21 cellular contexts compared by ENCODE assay signal in genomic region chr17:42844761-42845555, GRCh38. TPM values are rescaled to one million over a fixed set of nuclear protein-coding genes. Genes with fewer than 3 reads are reported as not detected.
DNase-seq lines count a peak whose midpoint lies in the region; ATAC-seq and TF ChIP-seq lines count a peak whose summit lies in the region.
"Had no signal": no experiment of that assay in that cellular context is flagged by ENCODE, and none has a peak within 500 bp of the region (broad histone marks: within the 10 kb centered on the region; RNA-seq: fewer than 3 reads in every experiment).

No MANE protein-coding gene starts in this region.

- no peak for ATAC-seq in activated naive CD4-positive, alpha-beta T cell treated with anti-CD3 and anti-CD28 coated beads, Interleukin-2, amount 50 U/mL, for 72 hours
- ATAC-seq in upper lobe of right lung (no peak), GM21737 (IDR thresholded peaks at IDR 0.05; ENCODE audit: unreplicated experiment) (no peak), HG03108 (IDR thresholded peaks at IDR 0.05; ENCODE audit: unreplicated experiment) (no peak)
- no peak for ATAC-seq in activated T-cell treated with anti-CD3 and anti-CD28 coated beads, Interleukin-2, amount 50 U/mL, for 4 hours
- ATAC-seq: PC-3 had no signal

- H3K4me1 ChIP-seq in osteoblast (ENCODE audit: insufficient read depth, low read length), result peaks cover 16% of the 10 kb centered on the region
- H3K4me1 ChIP-seq in upper lobe of right lung, result peaks cover 26% of the 10 kb centered on the region
- H3K4me1 ChIP-seq: BE2C, Caco-2 had no signal

- peak in 1 of 2 donors; percentile 54 for DNase-seq in activated naive CD4-positive, alpha-beta T cell treated with anti-CD3 and anti-CD28 coated beads, Interleukin-2, amount 50 U/mL, for 72 hours (ENCODE audit: low spot score in 2 of 2)
- no peak for DNase-seq in activated naive CD4-positive, alpha-beta T cell (lab: John Stamatoyannopoulos, UW)
- DNase-seq in coronary artery (ENCODE audit: low spot score) (peak; percentile 70), osteoblast (ENCODE audit: insufficient read length, low spot score, missing footprints) (peak; percentile 32), upper lobe of right lung (no peak)
- DNase-seq in activated T-cell treated with anti-CD3 and anti-CD28 coated beads, Interleukin-2, amount 50 U/mL, for 4 hours, result no peak
- DNase-seq: BE2C; CD4-positive, alpha-beta T cell; DMS153; GDM1; NCI-H1436; NCI-H1930; NCI-H524 treated with DMSO at 0.1 percent for 48 hours; RPMI8226; SIG-M5 had no signal

- peak overlapping the region in 1 of 2 donors; percentile 49 for H3K27ac ChIP-seq in coronary artery
- H3K27ac ChIP-seq in osteoblast (ENCODE audit: low read depth, low read length), result no peak overlapping the region
- H3K27ac ChIP-seq in upper lobe of right lung, result peak overlapping the region; percentile 27

- intact Hi-C loops in upper lobe of right lung (cut with DNase I), result loop anchor here (5.0 kb wide), 1 partner anchor 92 kb away; no protein-coding TSS in a partner anchor

- H3K79me2 ChIP-seq in osteoblast (ENCODE audit: insufficient read depth, low read length), result no peaks in the 10 kb centered on the region

- H2AFZ ChIP-seq in osteoblast (ENCODE audit: low read length), result no peak overlapping the region

- H3K4me2 ChIP-seq in osteoblast (ENCODE audit: insufficient read depth, low read length), result no peak overlapping the region

- H3K4me1 Mint-ChIP-seq in activated T-cell treated with anti-CD3 and anti-CD28 coated beads, Interleukin-2, amount 50 U/mL, for 4 hours (ENCODE audit: low read depth), result peaks cover 11% of the 10 kb centered on the region

- H4K20me1 ChIP-seq in osteoblast (ENCODE audit: insufficient read depth, low read length), result peaks cover 29% of the 10 kb centered on the region

- H3K4me3 ChIP-seq in coronary artery, result no peak overlapping the region
- H3K4me3 ChIP-seq in osteoblast (ENCODE audit: insufficient read depth, low read length), result no peak overlapping the region
- H3K4me3 ChIP-seq in upper lobe of right lung, result no peak overlapping the region

- H3K36me3 ChIP-seq in osteoblast (ENCODE audit: insufficient read depth, low read length), result peaks cover 43% of the 10 kb centered on the region
- H3K36me3 ChIP-seq in upper lobe of right lung, result peaks cover 58% of the 10 kb centered on the region

- TF ChIP-seq CTCF in coronary artery (IDR thresholded peaks at IDR 0.05) (no peak), osteoblast (IDR thresholded peaks at IDR 0.05; ENCODE audit: extremely low read depth, low read depth, low read length) (no peak), upper lobe of right lung (IDR thresholded peaks at IDR 0.05) (no peak)

- no peaks in the 10 kb centered on the region for H3K9me3 Mint-ChIP-seq in activated naive CD4-positive, alpha-beta T cell treated with anti-CD3 and anti-CD28 coated beads, Interleukin-2, amount 50 U/mL, for 72 hours
- no peaks in the 10 kb centered on the region for H3K9me3 Mint-ChIP-seq in activated T-cell treated with anti-CD3 and anti-CD28 coated beads, Interleukin-2, amount 50 U/mL, for 4 hours
- H3K9me3 Mint-ChIP-seq: CD4-positive, alpha-beta T cell had no signal

- no peaks in the 10 kb centered on the region for H3K27me3 Mint-ChIP-seq in activated T-cell treated with anti-CD3 and anti-CD28 coated beads, Interleukin-2, amount 50 U/mL, for 4 hours (ENCODE audit: low read depth)
- H3K27me3 Mint-ChIP-seq: CD4-positive, alpha-beta T cell had no signal

- H3K27ac Mint-ChIP-seq in activated naive CD4-positive, alpha-beta T cell treated with anti-CD3 and anti-CD28 coated beads, Interleukin-2, amount 50 U/mL, for 72 hours, result peak overlapping the region; percentile 24 to 69

- H3K27me3 ChIP-seq in osteoblast (ENCODE audit: insufficient read depth, low read length) (peaks cover 14% of the 10 kb centered on the region), upper lobe of right lung (no peaks in the 10 kb centered on the region)
- H3K27me3 ChIP-seq: BE2C had no signal

- no peak overlapping the region for H3K4me3 Mint-ChIP-seq in activated T-cell treated with anti-CD3 and anti-CD28 coated beads, Interleukin-2, amount 50 U/mL, for 4 hours
- H3K4me3 Mint-ChIP-seq: CD4-positive, alpha-beta T cell had no signal

- H3K9me3 ChIP-seq in osteoblast (ENCODE audit: low read depth, low read length) (no peaks in the 10 kb centered on the region), upper lobe of right lung (no peaks in the 10 kb centered on the region)
- H3K9me3 ChIP-seq: BE2C, Caco-2 had no signal

- H3K36me3 Mint-ChIP-seq in activated naive CD4-positive, alpha-beta T cell treated with anti-CD3 and anti-CD28 coated beads, Interleukin-2, amount 50 U/mL, for 72 hours, result peaks cover 0 to 18% of the 10 kb centered on the region in 2 donors
- H3K36me3 Mint-ChIP-seq in activated T-cell treated with anti-CD3 and anti-CD28 coated beads, Interleukin-2, amount 50 U/mL, for 4 hours (ENCODE audit: insufficient read depth), result peaks cover 25% of the 10 kb centered on the region

RNA-seq across cellular contexts. Expression of gene AOC2, which starts 0.6 kb away (rescaled TPM):
- total RNA-seq in activated naive CD4-positive, alpha-beta T cell treated with anti-CD3 and anti-CD28 coated beads, Interleukin-2, amount 50 U/mL, for 72 hours, result 1 to 10 TPM; 3.6 to 6.1 TPM
- 0.72 and 0.88 TPM in 2 replicates for total RNA-seq in osteoblast
- 2.0 TPM for total RNA-seq in upper lobe of right lung
- total RNA-seq in activated T-cell treated with anti-CD3 and anti-CD28 coated beads, Interleukin-2, amount 50 U/mL, for 4 hours, result 1 to 10 TPM; 2.7 to 4.1 (median 3.7) TPM
- total RNA-seq: A172, M059J had no signal

RNA-seq across cellular contexts. Expression of gene AOC3, which starts 6.0 kb away (rescaled TPM):
- total RNA-seq in activated naive CD4-positive, alpha-beta T cell treated with anti-CD3 and anti-CD28 coated beads, Interleukin-2, amount 50 U/mL, for 72 hours, result 1 to 10 TPM; 3.0 to 5.0 TPM
- total RNA-seq in osteoblast (under 0.01 TPM in 1 of 2 replicates, not detected in the other), upper lobe of right lung (235 TPM)
- total RNA-seq in activated T-cell treated with anti-CD3 and anti-CD28 coated beads, Interleukin-2, amount 50 U/mL, for 4 hours, result 1 to 10 TPM; 2.1 to 2.6 (median 2.2) TPM

RNA-seq across cellular contexts. Expression of gene PSME3, which starts 11.8 kb away (rescaled TPM):
- 10 to 100 TPM; 79.1 to 95.5 TPM for total RNA-seq in activated naive CD4-positive, alpha-beta T cell treated with anti-CD3 and anti-CD28 coated beads, Interleukin-2, amount 50 U/mL, for 72 hours
- 79.9 and 81.1 TPM in 2 replicates for total RNA-seq in osteoblast
- total RNA-seq in upper lobe of right lung, result 89.4 TPM
- total RNA-seq in activated T-cell treated with anti-CD3 and anti-CD28 coated beads, Interleukin-2, amount 50 U/mL, for 4 hours, result 100 to 1,000 TPM; 361 to 401 (median 376) TPM

RNA-seq across cellular contexts. Expression of gene BECN1, which starts 20.9 kb away (rescaled TPM):
- total RNA-seq in activated naive CD4-positive, alpha-beta T cell treated with anti-CD3 and anti-CD28 coated beads, Interleukin-2, amount 50 U/mL, for 72 hours, result 10 to 100 TPM; 84.5 to 86.1 TPM
- 94.8 and 104 TPM in 2 replicates for total RNA-seq in osteoblast
- total RNA-seq in upper lobe of right lung, result 66.7 TPM
- 100 to 1,000 TPM; 101 to 121 (median 112) TPM for total RNA-seq in activated T-cell treated with anti-CD3 and anti-CD28 coated beads, Interleukin-2, amount 50 U/mL, for 4 hours

RNA-seq across cellular contexts. Expression of gene CNTD1, which starts 46.3 kb away (rescaled TPM):
- under 1 TPM in 1 of 2 donors, not detected in 1; 0.43 TPM for total RNA-seq in activated naive CD4-positive, alpha-beta T cell treated with anti-CD3 and anti-CD28 coated beads, Interleukin-2, amount 50 U/mL, for 72 hours
- total RNA-seq in osteoblast (0.88 TPM in 1 of 2 replicates, not detected in the other), upper lobe of right lung (0.14 TPM)
- total RNA-seq in activated T-cell treated with anti-CD3 and anti-CD28 coated beads, Interleukin-2, amount 50 U/mL, for 4 hours, result not detected
- total RNA-seq: CD4-positive, alpha-beta T cell; PC-3 had no signal

Comparison
In these comparisons a context has a peak if more than half of its experiments do, and no peak if none do; other contexts are left out.
1. DNase-seq: peak in coronary artery (single experiment) and osteoblast (single experiment); none in activated naive CD4-positive, alpha-beta T cell (0 of 4), upper lobe of right lung (single experiment) and activated T-cell treated with anti-CD3 and anti-CD28 coated beads, Interleukin-2, amount 50 U/mL, for 4 hours (single experiment).
2. RNA of gene AOC3, which starts 6.0 kb away (total RNA-seq): 235 TPM in upper lobe of right lung (single experiment); 3.0 to 5.0 TPM in activated naive CD4-positive, alpha-beta T cell treated with anti-CD3 and anti-CD28 coated beads, Interleukin-2, amount 50 U/mL, for 72 hours, 2.1 to 2.6 TPM in activated T-cell treated with anti-CD3 and anti-CD28 coated beads, Interleukin-2, amount 50 U/mL, for 4 hours and under 0.01 TPM in osteoblast; every median in the first group is over 10 times any median in the second.